1 cellular context compared by ENCODE assay signal in genomic region chr2:103809946-103810345, GRCh38.
TF ChIP-seq lines count a peak whose summit lies in the region.

No MANE protein-coding gene starts in this region.

TF ChIP-seq in GM23338, 12 proteins besides CTCF, POLR2A, EP300 and RAD21 (continued from another document):
- TF ChIP-seq, protein P1, sequence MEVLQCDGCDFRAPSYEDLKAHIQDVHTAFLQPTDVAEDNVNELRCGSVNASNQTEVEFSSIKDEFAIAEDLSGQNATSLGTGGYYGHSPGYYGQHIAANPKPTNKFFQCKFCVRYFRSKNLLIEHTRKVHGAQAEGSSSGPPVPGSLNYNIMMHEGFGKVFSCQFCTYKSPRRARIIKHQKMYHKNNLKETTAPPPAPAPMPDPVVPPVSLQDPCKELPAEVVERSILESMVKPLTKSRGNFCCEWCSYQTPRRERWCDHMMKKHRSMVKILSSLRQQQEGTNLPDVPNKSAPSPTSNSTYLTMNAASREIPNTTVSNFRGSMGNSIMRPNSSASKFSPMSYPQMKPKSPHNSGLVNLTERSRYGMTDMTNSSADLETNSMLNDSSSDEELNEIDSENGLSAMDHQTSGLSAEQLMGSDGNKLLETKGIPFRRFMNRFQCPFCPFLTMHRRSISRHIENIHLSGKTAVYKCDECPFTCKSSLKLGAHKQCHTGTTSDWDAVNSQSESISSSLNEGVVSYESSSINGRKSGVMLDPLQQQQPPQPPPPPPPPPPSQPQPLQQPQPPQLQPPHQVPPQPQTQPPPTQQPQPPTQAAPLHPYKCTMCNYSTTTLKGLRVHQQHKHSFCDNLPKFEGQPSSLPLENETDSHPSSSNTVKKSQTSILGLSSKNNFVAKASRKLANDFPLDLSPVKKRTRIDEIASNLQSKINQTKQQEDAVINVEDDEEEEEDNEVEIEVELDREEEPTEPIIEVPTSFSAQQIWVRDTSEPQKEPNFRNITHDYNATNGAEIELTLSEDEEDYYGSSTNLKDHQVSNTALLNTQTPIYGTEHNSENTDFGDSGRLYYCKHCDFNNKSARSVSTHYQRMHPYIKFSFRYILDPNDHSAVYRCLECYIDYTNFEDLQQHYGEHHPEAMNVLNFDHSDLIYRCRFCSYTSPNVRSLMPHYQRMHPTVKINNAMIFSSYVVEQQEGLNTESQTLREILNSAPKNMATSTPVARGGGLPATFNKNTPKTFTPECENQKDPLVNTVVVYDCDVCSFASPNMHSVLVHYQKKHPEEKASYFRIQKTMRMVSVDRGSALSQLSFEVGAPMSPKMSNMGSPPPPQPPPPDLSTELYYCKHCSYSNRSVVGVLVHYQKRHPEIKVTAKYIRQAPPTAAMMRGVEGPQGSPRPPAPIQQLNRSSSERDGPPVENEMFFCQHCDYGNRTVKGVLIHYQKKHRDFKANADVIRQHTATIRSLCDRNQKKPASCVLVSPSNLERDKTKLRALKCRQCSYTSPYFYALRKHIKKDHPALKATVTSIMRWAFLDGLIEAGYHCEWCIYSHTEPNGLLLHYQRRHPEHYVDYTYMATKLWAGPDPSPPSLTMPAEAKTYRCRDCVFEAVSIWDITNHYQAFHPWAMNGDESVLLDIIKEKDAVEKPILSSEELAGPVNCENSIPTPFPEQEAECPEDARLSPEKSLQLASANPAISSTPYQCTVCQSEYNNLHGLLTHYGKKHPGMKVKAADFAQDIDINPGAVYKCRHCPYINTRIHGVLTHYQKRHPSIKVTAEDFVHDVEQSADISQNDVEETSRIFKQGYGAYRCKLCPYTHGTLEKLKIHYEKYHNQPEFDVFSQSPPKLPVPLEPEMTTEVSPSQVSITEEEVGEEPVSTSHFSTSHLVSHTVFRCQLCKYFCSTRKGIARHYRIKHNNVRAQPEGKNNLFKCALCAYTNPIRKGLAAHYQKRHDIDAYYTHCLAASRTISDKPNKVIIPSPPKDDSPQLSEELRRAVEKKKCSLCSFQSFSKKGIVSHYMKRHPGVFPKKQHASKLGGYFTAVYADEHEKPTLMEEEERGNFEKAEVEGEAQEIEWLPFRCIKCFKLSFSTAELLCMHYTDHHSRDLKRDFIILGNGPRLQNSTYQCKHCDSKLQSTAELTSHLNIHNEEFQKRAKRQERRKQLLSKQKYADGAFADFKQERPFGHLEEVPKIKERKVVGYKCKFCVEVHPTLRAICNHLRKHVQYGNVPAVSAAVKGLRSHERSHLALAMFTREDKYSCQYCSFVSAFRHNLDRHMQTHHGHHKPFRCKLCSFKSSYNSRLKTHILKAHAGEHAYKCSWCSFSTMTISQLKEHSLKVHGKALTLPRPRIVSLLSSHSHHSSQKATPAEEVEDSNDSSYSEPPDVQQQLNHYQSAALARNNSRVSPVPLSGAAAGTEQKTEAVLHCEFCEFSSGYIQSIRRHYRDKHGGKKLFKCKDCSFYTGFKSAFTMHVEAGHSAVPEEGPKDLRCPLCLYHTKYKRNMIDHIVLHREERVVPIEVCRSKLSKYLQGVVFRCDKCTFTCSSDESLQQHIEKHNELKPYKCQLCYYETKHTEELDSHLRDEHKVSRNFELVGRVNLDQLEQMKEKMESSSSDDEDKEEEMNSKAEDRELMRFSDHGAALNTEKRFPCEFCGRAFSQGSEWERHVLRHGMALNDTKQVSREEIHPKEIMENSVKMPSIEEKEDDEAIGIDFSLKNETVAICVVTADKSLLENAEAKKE (CRISPR knock-in tag; IDR thresholded peaks at IDR 0.05), result no peak
